Comparison of ENCODE assay signal across 12 cellular contexts in the genomic region with DNA sequence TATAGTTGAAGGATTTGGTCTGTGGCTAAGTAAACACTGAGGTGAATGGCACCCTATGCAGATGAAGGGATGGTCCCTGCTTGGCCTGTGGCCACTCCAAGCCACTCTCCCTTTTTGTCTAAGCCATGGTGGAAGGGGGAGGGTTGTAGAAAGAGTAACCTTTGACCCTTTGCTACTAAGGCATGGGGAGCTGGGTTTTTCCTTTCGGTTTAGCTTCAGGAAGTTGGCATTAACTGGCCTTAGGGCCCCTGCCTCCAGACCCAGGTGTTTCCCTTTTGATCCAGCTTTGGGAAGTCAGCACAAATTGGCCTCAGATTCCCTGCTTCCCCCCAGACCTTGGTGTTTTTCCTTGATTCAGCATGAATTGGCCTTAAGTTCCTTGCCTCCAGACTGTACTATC.
"Had no signal": no experiment of that assay in that cellular context is flagged by ENCODE, and none has a peak within 500 bp of the region (broad histone marks: within the 10 kb centered on the region; RNA-seq: fewer than 3 reads in every experiment).

No MANE protein-coding gene starts in this region.

- H3K36me3 ChIP-seq: transverse colon, uterus had no signal

- H3K27me3 ChIP-seq: body of pancreas, hepatocyte, transverse colon, uterus had no signal

- H3K4me3 ChIP-seq: body of pancreas, hepatocyte, transverse colon, uterus had no signal

- DNase-seq: activated CD4-positive, alpha-beta T cell treated with anti-CD3 and anti-CD28 coated beads for 36 hours; activated CD4-positive, alpha-beta T cell treated with anti-CD3 and anti-CD28 coated beads, Interleukin-2, amount 50 U/mL, for 48 hours; activated naive CD4-positive, alpha-beta T cell; activated naive CD8-positive, alpha-beta T cell treated with anti-CD3 and anti-CD28 coated beads, Interleukin-2, amount 10 ng/mL, durations not matched to agents 7 days and 5 days; body of pancreas; caudate nucleus; mammary epithelial cell; occipital lobe; retina; transverse colon; uterus had no signal

- H3K27ac ChIP-seq: body of pancreas, hepatocyte, transverse colon, uterus had no signal

- H3K9me3 ChIP-seq: body of pancreas, transverse colon, uterus had no signal

- H3K79me2 ChIP-seq: hepatocyte had no signal

- H3K4me2 ChIP-seq: hepatocyte had no signal

- H3K4me1 ChIP-seq: body of pancreas, uterus had no signal

- H2AFZ ChIP-seq: hepatocyte had no signal
